28 cellular contexts compared by ENCODE assay signal in genomic region chr2:30936924-30937323, GRCh38.
"Had no signal": no experiment of that assay in that cellular context is flagged by ENCODE, and none has a peak within 500 bp of the region (broad histone marks: within the 10 kb centered on the region; RNA-seq: fewer than 3 reads in every experiment).

No MANE protein-coding gene starts in this region.

- H3K9me3 Mint-ChIP-seq: dendritic cell treated with granulocyte-macrophage colony-stimulating factor and Interleukin-4, amounts not matched to agents 40 ng/mL and 50 ng/mL, for 4 days; naive thymus-derived CD8-positive, alpha-beta T cell; nephron progenitor cell; stimulated activated naive CD8-positive, alpha-beta T cell treated with anti-CD3 and anti-CD28 coated beads, Interleukin-15, amount 100 ng/mL, for 72 hours had no signal

- H3K4me3 ChIP-seq: colonic mucosa, esophagus squamous epithelium, heart right ventricle, prostate gland, right atrium auricular region, smooth muscle cell, suprapubic skin, transverse colon, upper lobe of right lung, vagina had no signal

- H3K27ac ChIP-seq: colonic mucosa, esophagus squamous epithelium, heart right ventricle, prostate gland, right atrium auricular region, suprapubic skin, transverse colon, upper lobe of right lung, vagina had no signal

- H3K4me1 ChIP-seq: colonic mucosa, esophagus squamous epithelium, prostate gland, right atrium auricular region, suprapubic skin, transverse colon, upper lobe of right lung, vagina had no signal

- H3K4me3 Mint-ChIP-seq: dendritic cell treated with granulocyte-macrophage colony-stimulating factor and Interleukin-4, amounts not matched to agents 40 ng/mL and 50 ng/mL, for 4 days; naive thymus-derived CD8-positive, alpha-beta T cell; nephron progenitor cell; stimulated activated naive CD8-positive, alpha-beta T cell treated with anti-CD3 and anti-CD28 coated beads, Interleukin-15, amount 100 ng/mL, for 72 hours had no signal

- H3K36me3 ChIP-seq: colonic mucosa, esophagus squamous epithelium, heart right ventricle, prostate gland, right atrium auricular region, suprapubic skin, transverse colon, upper lobe of right lung, vagina had no signal

- H3K27ac Mint-ChIP-seq: dendritic cell treated with granulocyte-macrophage colony-stimulating factor and Interleukin-4, amounts not matched to agents 40 ng/mL and 50 ng/mL, for 4 days; naive thymus-derived CD8-positive, alpha-beta T cell; nephron progenitor cell; stimulated activated naive CD8-positive, alpha-beta T cell treated with anti-CD3 and anti-CD28 coated beads, Interleukin-15, amount 100 ng/mL, for 72 hours had no signal

- H3K9me3 ChIP-seq: colonic mucosa, esophagus squamous epithelium, heart right ventricle, prostate gland, right atrium auricular region, suprapubic skin, transverse colon, upper lobe of right lung, vagina had no signal

- H3K27me3 Mint-ChIP-seq: dendritic cell treated with granulocyte-macrophage colony-stimulating factor and Interleukin-4, amounts not matched to agents 40 ng/mL and 50 ng/mL, for 4 days; stimulated activated naive CD8-positive, alpha-beta T cell treated with anti-CD3 and anti-CD28 coated beads, Interleukin-15, amount 100 ng/mL, for 72 hours had no signal

- H3K36me3 Mint-ChIP-seq: naive thymus-derived CD8-positive, alpha-beta T cell had no signal

- DNase-seq: colonic mucosa; effector CD8-positive, alpha-beta T cell; esophagus squamous epithelium; foreskin melanocyte; glutamatergic neuron; heart right ventricle; hypothalamus; mesenchymal stem cell; midbrain; naive thymus-derived CD8-positive, alpha-beta T cell; nephron progenitor cell; nucleus accumbens; stimulated activated CD4-positive, alpha-beta T cell treated with anti-CD3 and anti-CD28 coated beads, Interleukin-12 subunit alpha, Interleukin-12 subunit beta, amount 100 ng/mL, for 4 hours; stimulated activated CD4-positive, alpha-beta T cell treated with anti-CD3 and anti-CD28 coated beads, Interleukin-1b, Interleukin-23, amount 100 ng/mL, for 48 hours; stimulated activated CD4-positive, alpha-beta T cell treated with anti-CD3 and anti-CD28 coated beads, Interleukin-4, amount 100 ng/mL, for 1 hour; stimulated activated CD8-positive, alpha-beta memory T cell treated with anti-CD3 and anti-CD28 coated beads, Interleukin-4, amount 100 ng/mL, for 48 hours; stimulated activated naive CD4-positive, alpha-beta T cell; stimulated activated naive CD8-positive, alpha-beta T cell treated with anti-CD3 and anti-CD28 coated beads, Interleukin-15, amount 100 ng/mL, for 72 hours; transverse colon; upper lobe of right lung had no signal

- ATAC-seq: heart right ventricle; left lobe of liver; naive thymus-derived CD8-positive, alpha-beta T cell; sciatic nerve; stimulated activated naive CD8-positive, alpha-beta T cell treated with anti-CD3 and anti-CD28 coated beads, Interleukin-15, amount 100 ng/mL, for 72 hours; upper lobe of right lung had no signal

- H3K27me3 ChIP-seq: colonic mucosa, esophagus squamous epithelium, heart right ventricle, right atrium auricular region, suprapubic skin, transverse colon, upper lobe of right lung, vagina had no signal
